In genomic region chr7:142809671-142810070, GRCh38 we compare ENCODE assay signal across 15 cellular contexts. TPM values are rescaled to one million over a fixed set of nuclear protein-coding genes. Genes with fewer than 3 reads are reported as not detected.
DNase-seq lines count a peak whose midpoint lies in the region; ATAC-seq and TF ChIP-seq lines count a peak whose summit lies in the region.
"Had no signal": no experiment of that assay in that cellular context is flagged by ENCODE, and none has a peak within 500 bp of the region (broad histone marks: within the 10 kb centered on the region; RNA-seq: fewer than 3 reads in every experiment).

No MANE protein-coding gene starts in this region.

- no peaks in the 10 kb centered on the region for H3K27me3 Mint-ChIP-seq in CD4-positive, alpha-beta memory T cell

- H3K4me3 ChIP-seq in CD4-positive, alpha-beta memory T cell (ENCODE audit: low read length in 2 of 2): peak overlapping the region; percentile 29 to 54
- H3K4me3 ChIP-seq in lower lobe of right lung (no peak overlapping the region), gastroesophageal sphincter (no peak overlapping the region)
- H3K4me3 ChIP-seq: hepatocyte, lung, pancreas had no signal

- peaks cover 4 to 8% of the 10 kb centered on the region in 2 donors for H3K36me3 Mint-ChIP-seq in CD4-positive, alpha-beta memory T cell

- peak overlapping the region; percentile 99 for H3K27ac ChIP-seq in CD4-positive, alpha-beta memory T cell (ENCODE audit: low read depth, low read length)
- H3K27ac ChIP-seq in lower lobe of right lung: peak overlapping the region; percentile 46
- H3K27ac ChIP-seq in gastroesophageal sphincter: no peak overlapping the region
- H3K27ac ChIP-seq: epithelial cell of prostate, hepatocyte, pancreas had no signal

- POLR2A ChIA-PET in CD4-positive, alpha-beta memory T cell (lab: Charles Lee; ENCODE audit: partially characterized antibody): interaction anchor here (1.0 to 31.0 kb wide), 58 partner anchors 2 to 571 kb away, joined by 3 to 6843 read pairs (median 10); partner anchors contain the start of genes EPHB6 and ZYX

- H3K9me3 Mint-ChIP-seq in CD4-positive, alpha-beta memory T cell: peaks cover 0 to 1% (median 0%) of the 10 kb centered on the region in 8 donors

- no peaks in the 10 kb centered on the region for H3K9me3 ChIP-seq in CD4-positive, alpha-beta memory T cell (ENCODE audit: control insufficient read depth in 1 of 2, low read length in 2 of 2)
- H3K9me3 ChIP-seq in lower lobe of right lung (no peaks in the 10 kb centered on the region), gastroesophageal sphincter (no peaks in the 10 kb centered on the region)
- H3K9me3 ChIP-seq: pancreas had no signal

- no peak for DNase-seq in CD4-positive, alpha-beta memory T cell
- peak; percentile 79 for DNase-seq in activated CD8-positive, alpha-beta memory T cell treated with anti-CD3 and anti-CD28 coated beads for 24 hours
- DNase-seq in lower lobe of right lung: no peak
- DNase-seq in medulla oblongata (ENCODE audit: extremely low spot score): no peak
- no peak for DNase-seq in KBM-7
- DNase-seq: NCI-H187, NCI-H774, pancreas, SW 1271 had no signal

- peaks cover 95% of the 10 kb centered on the region for H3K4me1 ChIP-seq in CD4-positive, alpha-beta memory T cell (ENCODE audit: insufficient read depth, low read length)
- H3K4me1 ChIP-seq in lower lobe of right lung: no peaks in the 10 kb centered on the region
- H3K4me1 ChIP-seq in gastroesophageal sphincter: no peaks in the 10 kb centered on the region
- H3K4me1 ChIP-seq: pancreas had no signal

- ATAC-seq in HG03097 (IDR thresholded peaks at IDR 0.05; ENCODE audit: low FRiP score, unreplicated experiment): peak; percentile 11
- no peak for ATAC-seq in lower lobe of right lung
- no peak for ATAC-seq in GM21515 (IDR thresholded peaks at IDR 0.05; ENCODE audit: unreplicated experiment)
- ATAC-seq in gastroesophageal sphincter: no peak

- 78 to 92% methylated on average over 2 of the region's 2 CpGs for WGBS in gastroesophageal sphincter (ENCODE audit: low coverage in 1 of 2), 2 donors

- TF ChIP-seq EP300 in gastroesophageal sphincter (IDR thresholded peaks at IDR 0.05): no peak

- TF ChIP-seq POLR2A in gastroesophageal sphincter (IDR thresholded peaks at IDR 0.05): no peak

- H3K4me3 Mint-ChIP-seq in CD4-positive, alpha-beta memory T cell: peak overlapping the region; percentile 50 to 99 (median 86)

- no peaks in the 10 kb centered on the region for H3K36me3 ChIP-seq in CD4-positive, alpha-beta memory T cell (ENCODE audit: insufficient read depth, low read length)
- no peaks in the 10 kb centered on the region for H3K36me3 ChIP-seq in lower lobe of right lung
- no peaks in the 10 kb centered on the region for H3K36me3 ChIP-seq in gastroesophageal sphincter
- H3K36me3 ChIP-seq: pancreas had no signal

- intact Hi-C loops in CD4-positive, alpha-beta memory T cell (cut with micrococcal nuclease): loop anchor here (1.0 to 5.0 kb wide), 6 partner anchors 274 to 489 kb away; no protein-coding TSS in a partner anchor
- intact Hi-C loops in lower lobe of right lung (cut with DNase I): no loop called here

- CTCF ChIA-PET in CD4-positive, alpha-beta memory T cell (lab: Charles Lee; ENCODE audit: partially characterized antibody): interaction anchor here (1.3 to 16.1 kb wide), 16 partner anchors 11 to 506 kb away, joined by 3 to 623 read pairs (median 12); no protein-coding TSS in a partner anchor

- in situ Hi-C loops in KBM-7 (cut with MboI; ENCODE audit: low pct_unique_long_range_greater_than_20kb, low sequenced_read_pairs): no loop called here

- peak overlapping the region; percentile 99 to 100 (median 100) for H3K27ac Mint-ChIP-seq in CD4-positive, alpha-beta memory T cell

- H3K27me3 ChIP-seq in CD4-positive, alpha-beta memory T cell (ENCODE audit: insufficient read depth, low read length): no peaks in the 10 kb centered on the region
- H3K27me3 ChIP-seq in lower lobe of right lung (ENCODE audit: low read depth) (peaks cover 15% of the 10 kb centered on the region), gastroesophageal sphincter (peaks cover 80% of the 10 kb centered on the region)
- H3K27me3 ChIP-seq: pancreas had no signal

- TF ChIP-seq CTCF in lower lobe of right lung (IDR thresholded peaks at IDR 0.05): no peak
- no peak for TF ChIP-seq CTCF in gastroesophageal sphincter (IDR thresholded peaks at IDR 0.05)

- H3K4me1 Mint-ChIP-seq in CD4-positive, alpha-beta memory T cell: peaks cover 59 to 92% (median 86%) of the 10 kb centered on the region in 4 donors

RNA-seq across cellular contexts. Expression of gene PRSS2, which starts 38.9 kb away (rescaled TPM):
- total RNA-seq in CD4-positive, alpha-beta memory T cell: not detected
- not detected for polyA plus RNA-seq in CD4-positive, alpha-beta memory T cell
- not detected for total RNA-seq in lower lobe of right lung
- total RNA-seq in gastroesophageal sphincter: not detected

RNA-seq across cellular contexts. Expression of gene EPHB6, which starts 45.2 kb away (rescaled TPM):
- 10 to 100 TPM; 48.4 to 65.0 TPM for total RNA-seq in CD4-positive, alpha-beta memory T cell
- polyA plus RNA-seq in CD4-positive, alpha-beta memory T cell: 10 to 100 TPM; 14.2 to 27.4 TPM
- total RNA-seq in lower lobe of right lung: 12.2 TPM
- total RNA-seq in gastroesophageal sphincter: 10 to 100 TPM in 2 of 4 donors, 1 to 10 TPM in 2; 6.0 to 22.1 (median 9.7) TPM

Comparison
In these comparisons a context has a peak if more than half of its experiments do, and no peak if none do; other contexts are left out.
1. H3K27ac ChIP-seq: peak in CD4-positive, alpha-beta memory T cell (single experiment) and lower lobe of right lung (single experiment); none in gastroesophageal sphincter (0 of 4).
2. H3K4me3 ChIP-seq: peak in CD4-positive, alpha-beta memory T cell (2 of 2); none in lower lobe of right lung (single experiment) and gastroesophageal sphincter (0 of 2).